ENCODE assay signal across 30 cellular contexts in genomic region chr11:2392241-2392959, GRCh38. TPM values are rescaled to one million over a fixed set of nuclear protein-coding genes. Genes with fewer than 3 reads are reported as not detected.
DNase-seq lines count a peak whose midpoint lies in the region; ATAC-seq and TF ChIP-seq lines count a peak whose summit lies in the region.
"Had no signal": no experiment of that assay in that cellular context is flagged by ENCODE, and none has a peak within 500 bp of the region (broad histone marks: within the 10 kb centered on the region; RNA-seq: fewer than 3 reads in every experiment).

No MANE protein-coding gene starts in this region.

- peaks cover 33 to 37% of the 10 kb centered on the region in 2 donors for H3K4me1 Mint-ChIP-seq in immature natural killer cell
- H3K4me1 Mint-ChIP-seq in stimulated activated naive B cell treated with anti-CD40 and anti-IgM and Interleukin-4, amounts not matched to agents 10 μg/mL and 1 μg/mL and 100 μg/mL, for 72 hours, result peaks cover 55 to 79% of the 10 kb centered on the region in 2 donors

- H3K9ac ChIP-seq in BLaER1 (peak overlapping the region; percentile 58), OCI-LY1 (ENCODE audit: low read length) (peak overlapping the region; percentile 53; the same call in 1 of the 2 replicates)

- no peaks in the 10 kb centered on the region for H3K9me2 ChIP-seq in OCI-LY1 (ENCODE audit: low read depth, low read length)

- no peak for ATAC-seq in stimulated activated naive B cell treated with anti-CD40 and anti-IgM and Interleukin-4, amounts not matched to agents 10 μg/mL and 1 μg/mL and 100 μg/mL, for 72 hours (replicated peaks)
- ATAC-seq: heart left ventricle had no signal

- H3K27ac Mint-ChIP-seq in immature natural killer cell, result no peak overlapping the region
- H3K27ac Mint-ChIP-seq in stimulated activated naive B cell treated with anti-CD40 and anti-IgM and Interleukin-4, amounts not matched to agents 10 μg/mL and 1 μg/mL and 100 μg/mL, for 72 hours, result peak overlapping the region; percentile 67
- H3K27ac Mint-ChIP-seq: activated naive CD4-positive, alpha-beta T cell treated with anti-CD3 and anti-CD28 coated beads, Interleukin-2, amount 50 U/mL, for 24 hours; H9; natural killer cell; type B pancreatic cell had no signal

- peaks cover 98% of the 10 kb centered on the region for H4K20me1 ChIP-seq in BLaER1
- no peaks in the 10 kb centered on the region for H4K20me1 ChIP-seq in OCI-LY1 (ENCODE audit: insufficient read depth, low read length)

- in situ Hi-C loops in KBM-7 (cut with MboI; ENCODE audit: low pct_unique_long_range_greater_than_20kb, low sequenced_read_pairs), result no loop called here

- no peaks in the 10 kb centered on the region for H3K9me3 Mint-ChIP-seq in immature natural killer cell
- no peaks in the 10 kb centered on the region for H3K9me3 Mint-ChIP-seq in stimulated activated naive B cell treated with anti-CD40 and anti-IgM and Interleukin-4, amounts not matched to agents 10 μg/mL and 1 μg/mL and 100 μg/mL, for 72 hours
- H3K9me3 Mint-ChIP-seq: activated naive CD4-positive, alpha-beta T cell treated with anti-CD3 and anti-CD28 coated beads, Interleukin-2, amount 50 U/mL, for 24 hours; H9; natural killer cell; type B pancreatic cell had no signal

- no peak overlapping the region for H2AFZ ChIP-seq in OCI-LY1 (ENCODE audit: low read length)

- H3K4me1 ChIP-seq in BLaER1 (peaks cover 97% of the 10 kb centered on the region), OCI-LY1 (ENCODE audit: insufficient read depth, low read length, severe bottlenecking) (peaks cover 74% of the 10 kb centered on the region)

- H3K27me3 Mint-ChIP-seq in immature natural killer cell (ENCODE audit: low read depth in 3 of 3), result peaks cover 4 to 10% (median 7%) of the 10 kb centered on the region in 3 donors
- no peaks in the 10 kb centered on the region for H3K27me3 Mint-ChIP-seq in stimulated activated naive B cell treated with anti-CD40 and anti-IgM and Interleukin-4, amounts not matched to agents 10 μg/mL and 1 μg/mL and 100 μg/mL, for 72 hours
- H3K27me3 Mint-ChIP-seq: activated naive CD4-positive, alpha-beta T cell treated with anti-CD3 and anti-CD28 coated beads, Interleukin-2, amount 50 U/mL, for 24 hours; type B pancreatic cell had no signal

- H3K9me3 ChIP-seq in BLaER1, result no peaks in the 10 kb centered on the region
- H3K9me3 ChIP-seq in OCI-LY1 (ENCODE audit: low read length), result no peaks in the 10 kb centered on the region
- H3K9me3 ChIP-seq: heart left ventricle had no signal

- no peaks in the 10 kb centered on the region; the same call in 1 of the 2 replicates for H3F3A ChIP-seq in OCI-LY1 (ENCODE audit: insufficient read depth, low read length)

- peaks cover 39% of the 10 kb centered on the region for H3K36me3 ChIP-seq in BLaER1
- peaks cover 53% of the 10 kb centered on the region for H3K36me3 ChIP-seq in OCI-LY1 (ENCODE audit: insufficient read depth, low read length)

- H3K36me3 Mint-ChIP-seq in immature natural killer cell, result peaks cover under 1 to 7% (median 4%) of the 10 kb centered on the region in 3 donors
- H3K36me3 Mint-ChIP-seq in stimulated activated naive B cell treated with anti-CD40 and anti-IgM and Interleukin-4, amounts not matched to agents 10 μg/mL and 1 μg/mL and 100 μg/mL, for 72 hours, result peaks cover 7 to 23% of the 10 kb centered on the region in 2 donors
- H3K36me3 Mint-ChIP-seq: activated naive CD4-positive, alpha-beta T cell treated with anti-CD3 and anti-CD28 coated beads, Interleukin-2, amount 50 U/mL, for 24 hours; natural killer cell; type B pancreatic cell had no signal

- no peak overlapping the region for H3K4me3 Mint-ChIP-seq in immature natural killer cell
- no peak overlapping the region for H3K4me3 Mint-ChIP-seq in stimulated activated naive B cell treated with anti-CD40 and anti-IgM and Interleukin-4, amounts not matched to agents 10 μg/mL and 1 μg/mL and 100 μg/mL, for 72 hours
- H3K4me3 Mint-ChIP-seq: activated naive CD4-positive, alpha-beta T cell treated with anti-CD3 and anti-CD28 coated beads, Interleukin-2, amount 50 U/mL, for 24 hours; H9; natural killer cell; type B pancreatic cell had no signal

- TF ChIP-seq CTCF in OCI-LY1 (IDR thresholded peaks at IDR 0.05; ENCODE audit: low read length), result no peak

- H3K4me3 ChIP-seq in BLaER1, result peak overlapping the region; percentile 36; the same call in 1 of the 2 replicates
- peak overlapping the region; percentile 69 for H3K4me3 ChIP-seq in OCI-LY1 (ENCODE audit: low read depth, low read length, poor library complexity, severe bottlenecking)
- H3K4me3 ChIP-seq: heart left ventricle had no signal

- H3K4me2 ChIP-seq in BLaER1 (peak overlapping the region; percentile 100), OCI-LY1 (ENCODE audit: low read length) (peak overlapping the region; percentile 73)

- H3K27me3 ChIP-seq in BLaER1 (no peaks in the 10 kb centered on the region), OCI-LY1 (ENCODE audit: insufficient read depth, low read length) (no peaks in the 10 kb centered on the region)
- H3K27me3 ChIP-seq: heart left ventricle had no signal

- no peaks in the 10 kb centered on the region for H3K79me2 ChIP-seq in OCI-LY1 (ENCODE audit: insufficient read depth, low read length)

- H3K27ac ChIP-seq in BLaER1 (peak overlapping the region; percentile 77), OCI-LY1 (ENCODE audit: low read depth, low read length, poor library complexity, severe bottlenecking) (peak overlapping the region; percentile 100)
- H3K27ac ChIP-seq: HL-60 had no signal

- DNase-seq in immature natural killer cell (peak in 2 of 3 donors; percentile 43 to 46), hepatic stellate cell (ENCODE audit: low spot score) (no peak), KBM-7 (no peak), GDM1 (lab: John Stamatoyannopoulos, UW) (no peak)
- no peak for DNase-seq in stimulated activated naive B cell treated with anti-CD40 and anti-IgM and Interleukin-4, amounts not matched to agents 10 μg/mL and 1 μg/mL and 100 μg/mL, for 72 hours
- DNase-seq in activated T-cell treated with anti-CD3 and anti-CD28 coated beads, Interleukin-2, amount 50 U/mL, for 1 hour, result no peak
- DNase-seq: activated CD4-positive, alpha-beta T cell treated with anti-CD3 and anti-CD28 coated beads, Interleukin-2, amount 50 U/mL, for 1 hour; anterior cingulate cortex; COR-L47; DMS79 treated with DMSO at 0.1 percent for 48 hours; H9; heart left ventricle; natural killer cell; NCI-H1092 treated with DMSO at 0.1 percent for 48 hours; NCI-H1930; NCI-H345; NCI-H774; OCI-M1; retina; SHP77; stimulated activated CD4-positive, alpha-beta T cell treated with anti-CD3 and anti-CD28 coated beads, Interleukin-12 subunit alpha, Interleukin-12 subunit beta, amount 100 ng/mL, for 4 hours; stimulated activated CD4-positive, alpha-beta T cell treated with anti-CD3 and anti-CD28 coated beads, Interleukin-4, amount 100 ng/mL, for 24 hours; stimulated activated naive CD4-positive, alpha-beta T cell treated with Interleukin-2 at 50 U/mL for 16 hours; T1000 had no signal

RNA-seq across cellular contexts. Expression of gene TSSC4, which starts 8.2 kb away (rescaled TPM):
- 100 to 1,000 TPM in 2 of 3 donors, 10 to 100 TPM in 1; 87.7 to 111 (median 108) TPM for polyA plus RNA-seq in immature natural killer cell

RNA-seq across cellular contexts. Expression of gene CD81, which starts 15.3 kb away (rescaled TPM):
- polyA plus RNA-seq in immature natural killer cell, result 10 to 100 TPM; 33.1 to 56.9 (median 49.7) TPM

RNA-seq across cellular contexts. Expression of gene TRPM5, which starts 51.9 kb away (rescaled TPM):
- not detected for polyA plus RNA-seq in immature natural killer cell
- polyA plus RNA-seq: BJ, heart left ventricle had no signal

RNA-seq across cellular contexts. Expression of gene KCNQ1, which starts 52.4 kb away (rescaled TPM):
- 1 to 10 TPM in 1 of 3 donors, under 1 TPM in 2; 0.13 to 1.1 (median 0.73) TPM for polyA plus RNA-seq in immature natural killer cell
- polyA plus RNA-seq: BJ had no signal

Comparison
In these comparisons a context has a peak if more than half of its experiments do, and no peak if none do; other contexts are left out.
1. DNase-seq: peak in immature natural killer cell (2 of 3); none in stimulated activated naive B cell treated with anti-CD40 and anti-IgM and Interleukin-4, amounts not matched to agents 10 μg/mL and 1 μg/mL and 100 μg/mL, for 72 hours (single experiment), activated T-cell treated with anti-CD3 and anti-CD28 coated beads, Interleukin-2, amount 50 U/mL, for 1 hour (single experiment), hepatic stellate cell (single experiment), KBM-7 (single experiment) and GDM1 (single experiment).